ENCODE assay signal across 22 cellular contexts in genomic region chr7:151882734-151883133, GRCh38.
"Had no signal": no experiment of that assay in that cellular context is flagged by ENCODE, and none has a peak within 500 bp of the region (broad histone marks: within the 10 kb centered on the region; RNA-seq: fewer than 3 reads in every experiment).

No MANE protein-coding gene starts in this region.

- H3K36me3 ChIP-seq: MG63, SJSA1 had no signal

- H3K4me1 ChIP-seq: SJSA1 had no signal

- H3K4me3 ChIP-seq: MG63, SJSA1, SK-N-MC had no signal

- H3K27ac ChIP-seq: HL-60, RWPE1, SJSA1, SK-N-MC had no signal

- H3K9me3 ChIP-seq: MG63, SJSA1 had no signal

- DNase-seq: IMR-90, Karpas-422, KG1, MG63, NCI-H1092, NCI-H1105 treated with DMSO at 0.1 percent for 48 hours, NCI-H1417 treated with DMSO at 0.1 percent for 48 hours, NCI-H187, NCI-H2029, NCI-H2081 treated with DMSO at 0.1 percent for 48 hours, NCI-H2171, NCI-H226, NCI-H446, NCI-H510A, NCI-H524 treated with DMSO at 0.1 percent for 48 hours, NCI-H69, NCI-H774, SIG-M5 had no signal
